ENCODE assay signal across 1 cellular context in the genomic region with DNA sequence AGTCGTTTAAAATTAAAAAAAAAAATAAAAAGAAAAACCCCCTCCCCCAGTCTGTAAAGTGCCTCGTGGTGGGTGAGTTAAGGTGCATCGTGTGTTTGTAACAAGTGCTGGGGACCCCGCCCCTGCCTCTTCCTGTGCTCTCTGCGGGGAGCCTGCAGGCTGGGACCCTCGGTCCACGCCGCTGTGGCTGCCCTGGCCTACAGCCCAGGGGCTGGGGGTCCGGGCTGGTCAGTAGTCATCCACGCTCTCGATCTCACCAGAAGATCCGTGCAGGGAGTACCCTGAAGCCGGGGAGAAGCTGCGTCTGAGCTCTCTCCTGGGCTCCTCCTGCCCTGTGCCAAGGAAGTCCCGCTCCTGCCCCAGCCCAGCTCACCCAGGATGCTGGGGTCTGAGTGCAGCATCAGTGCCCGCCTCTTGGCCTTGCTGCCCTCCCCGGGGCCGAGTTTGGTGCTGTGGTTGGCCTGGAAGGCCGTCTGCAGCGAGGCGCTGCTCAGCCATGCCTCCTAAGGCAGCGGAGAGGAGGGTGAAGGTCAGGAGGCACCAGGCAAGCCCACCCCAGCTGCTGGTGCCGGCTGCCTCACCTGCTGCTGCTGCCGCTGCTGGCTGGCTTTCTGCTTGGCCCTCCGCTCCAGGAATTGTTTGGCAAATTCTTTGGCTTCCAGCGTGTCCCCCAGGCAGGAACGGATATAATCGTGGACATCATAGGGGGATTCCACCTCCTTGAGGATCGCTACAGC.
TF ChIP-seq lines count a peak whose summit lies in the region.

No MANE protein-coding gene starts in this region.

TF ChIP-seq in GM12891, 5 proteins besides CTCF, POLR2A, EP300 and RAD21:
- TF ChIP-seq TAF1 (IDR thresholded peaks at IDR 0.05; ENCODE audit: low read depth, low read length) (no peak), PAX5 (IDR thresholded peaks at IDR 0.05; ENCODE audit: insufficient read depth, low read length, severe bottlenecking) (no peak), POLR2AphosphoS5 (IDR thresholded peaks at IDR 0.05; ENCODE audit: low read depth, low read length) (no peak), SPI1 (IDR thresholded peaks at IDR 0.05; ENCODE audit: low read depth, low read length) (no peak), POU2F2 (IDR thresholded peaks at IDR 0.05; ENCODE audit: low read depth, low read length) (no peak)
